12 cellular contexts compared by ENCODE assay signal in the genomic region with DNA sequence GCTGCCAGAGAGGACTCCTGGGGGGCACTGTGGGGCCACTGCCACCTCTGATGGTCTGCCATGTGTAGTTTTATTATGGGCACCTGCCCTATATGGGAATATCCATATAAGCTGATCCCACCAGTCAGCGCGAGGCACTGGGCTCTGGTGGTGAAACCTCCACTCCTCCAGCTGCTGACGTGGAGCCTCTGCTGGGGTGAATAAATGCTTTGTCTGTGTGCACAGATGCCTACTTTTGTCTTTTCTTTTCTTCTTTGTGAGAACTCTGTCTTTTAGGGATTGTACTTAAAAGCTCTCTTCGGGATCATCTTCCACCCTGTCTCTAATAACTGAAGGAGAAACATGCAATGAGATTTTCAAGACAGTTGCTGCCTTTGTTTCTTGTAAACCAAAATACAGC.
"Had no signal": no experiment of that assay in that cellular context is flagged by ENCODE, and none has a peak within 500 bp of the region (broad histone marks: within the 10 kb centered on the region; RNA-seq: fewer than 3 reads in every experiment).

No MANE protein-coding gene starts in this region.

- ATAC-seq: gastroesophageal sphincter, heart right ventricle, mucosa of descending colon had no signal

- DNase-seq: endodermal cell; heart right ventricle; left ventricle myocardium inferior; mammary epithelial cell; mucosa of descending colon; naive B cell; stimulated activated naive B cell treated with anti-CD40 and anti-IgM and Interleukin-4, amounts not matched to agents 10 μg/mL and 1 μg/mL and 100 μg/mL, for 72 hours; T-helper 9 cell; thyroid gland had no signal

- H3K9me3 Mint-ChIP-seq: endodermal cell had no signal

- H3K27ac Mint-ChIP-seq: brain; endodermal cell; stimulated activated naive B cell treated with anti-CD40 and anti-IgM and Interleukin-4, amounts not matched to agents 10 μg/mL and 1 μg/mL and 100 μg/mL, for 72 hours had no signal

- H3K36me3 Mint-ChIP-seq: brain had no signal

- H3K4me3 Mint-ChIP-seq: brain; endodermal cell; naive B cell; stimulated activated naive B cell treated with anti-CD40 and anti-IgM and Interleukin-4, amounts not matched to agents 10 μg/mL and 1 μg/mL and 100 μg/mL, for 72 hours had no signal

- H3K36me3 ChIP-seq: gastroesophageal sphincter, heart right ventricle, left ventricle myocardium inferior, thyroid gland had no signal

- H3K27ac ChIP-seq: gastroesophageal sphincter, heart right ventricle, left ventricle myocardium inferior, parathyroid adenoma, thyroid gland had no signal

- H3K9me3 ChIP-seq: gastroesophageal sphincter, heart right ventricle, left ventricle myocardium inferior, mucosa of descending colon, thyroid gland had no signal

- H3K4me1 Mint-ChIP-seq: endodermal cell had no signal

- H3K27me3 ChIP-seq: heart right ventricle, thyroid gland had no signal

- H3K4me3 ChIP-seq: gastroesophageal sphincter, heart right ventricle, left ventricle myocardium inferior, mucosa of descending colon, thyroid gland had no signal
